13 cellular contexts compared by ENCODE assay signal in the genomic region with DNA sequence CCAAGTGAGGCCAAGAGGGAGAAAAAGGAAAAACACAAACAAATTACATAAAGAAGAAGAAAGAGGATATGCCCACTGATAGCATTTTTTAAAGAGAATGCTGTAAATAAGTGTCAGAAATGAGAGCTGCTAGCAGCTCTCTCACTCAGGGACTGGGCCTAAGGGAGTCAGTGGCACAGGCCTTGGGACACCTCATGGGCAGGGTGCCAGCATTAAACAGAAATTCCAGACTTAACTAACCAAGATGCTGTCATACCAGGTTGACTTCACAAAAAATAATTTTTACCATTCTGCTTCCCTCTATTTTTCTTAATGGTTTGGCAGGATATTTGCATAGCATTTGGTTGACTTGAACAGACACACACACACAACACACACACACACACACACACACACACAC.
"Had no signal": no experiment of that assay in that cellular context is flagged by ENCODE, and none has a peak within 500 bp of the region (broad histone marks: within the 10 kb centered on the region; RNA-seq: fewer than 3 reads in every experiment).

No MANE protein-coding gene starts in this region.

- DNase-seq: activated CD4-positive, alpha-beta memory T cell treated with anti-CD3 and anti-CD28 coated beads for 36 hours; activated gamma-delta T cell treated with Interleukin-2 at 50 U/mL for 16 hours; activated T-cell treated with anti-CD3 and anti-CD28 coated beads for 4 hours; effector memory CD8-positive, alpha-beta T cell; foreskin melanocyte; left lung; nephron progenitor cell; nucleus accumbens; stimulated activated CD4-positive, alpha-beta T cell treated with anti-CD3 and anti-CD28 coated beads, Interleukin-1b, Interleukin-23, amount 100 ng/mL, for 48 hours; stimulated activated CD8-positive, alpha-beta memory T cell treated with anti-CD3 and anti-CD28 coated beads, Interleukin-4, amount 100 ng/mL, for 48 hours; stimulated activated naive CD4-positive, alpha-beta T cell; tibial artery; WERI-Rb-1 had no signal

- H3K4me3 ChIP-seq: left lung, tibial artery had no signal

- H3K9me3 ChIP-seq: left lung, tibial artery had no signal

- H3K36me3 ChIP-seq: left lung, tibial artery, WERI-Rb-1 had no signal

- H3K27ac ChIP-seq: left lung, tibial artery, WERI-Rb-1 had no signal

- ATAC-seq: effector memory CD8-positive, alpha-beta T cell; left lung had no signal

- H3K27me3 ChIP-seq: tibial artery had no signal

- H3K4me1 ChIP-seq: left lung, tibial artery had no signal
